In genomic region chr10:131112691-131113090, GRCh38 we compare ENCODE assay signal across 24 cellular contexts.
DNase-seq lines count a peak whose midpoint lies in the region; ATAC-seq and TF ChIP-seq lines count a peak whose summit lies in the region.
"Had no signal": no experiment of that assay in that cellular context is flagged by ENCODE, and none has a peak within 500 bp of the region (broad histone marks: within the 10 kb centered on the region; RNA-seq: fewer than 3 reads in every experiment).

No MANE protein-coding gene starts in this region.

- no peak overlapping the region for H3K4me3 ChIP-seq in H7 (ENCODE audit: insufficient read depth, low read depth, low read length)
- H3K4me3 ChIP-seq in lower lobe of right lung = no peak overlapping the region
- H3K4me3 ChIP-seq in osteoblast (ENCODE audit: insufficient read depth, low read length) = no peak overlapping the region
- H3K4me3 ChIP-seq in uterus = no peak overlapping the region
- H3K4me3 ChIP-seq: A549; BLaER1 treated with 17β-estradiol and CSF1 and Interleukin-3, amounts not matched to agents 10 nM and 100 nM; GM12878; GM23248; HAP-1 had no signal

- H3K27me3 ChIP-seq in H7 (ENCODE audit: control insufficient read depth, insufficient read depth, low read length) (no peaks in the 10 kb centered on the region), lower lobe of right lung (ENCODE audit: low read depth) (no peaks in the 10 kb centered on the region), osteoblast (ENCODE audit: insufficient read depth, low read length) (no peaks in the 10 kb centered on the region), uterus (no peaks in the 10 kb centered on the region)
- H3K27me3 ChIP-seq: BE2C; BLaER1 treated with 17β-estradiol and CSF1 and Interleukin-3, amounts not matched to agents 10 nM and 100 nM had no signal

- H3K79me2 ChIP-seq in osteoblast (ENCODE audit: insufficient read depth, low read length) = no peaks in the 10 kb centered on the region

- no peaks in the 10 kb centered on the region for H3K36me3 ChIP-seq in H7 (replicated peaks; ENCODE audit: control insufficient read depth, insufficient read depth, low read length)
- no peaks in the 10 kb centered on the region for H3K36me3 ChIP-seq in lower lobe of right lung
- H3K36me3 ChIP-seq in osteoblast (ENCODE audit: insufficient read depth, low read length) = no peaks in the 10 kb centered on the region
- no peaks in the 10 kb centered on the region for H3K36me3 ChIP-seq in uterus
- H3K36me3 ChIP-seq: BE2C, HAP-1 had no signal

- H3K27ac Mint-ChIP-seq in chondrocyte (ENCODE audit: unreplicated experiment) = no peak overlapping the region
- H3K27ac Mint-ChIP-seq: CD14-positive monocyte; CD4-positive, alpha-beta T cell; HFFc6 had no signal

- no peaks in the 10 kb centered on the region for H3K36me3 Mint-ChIP-seq in chondrocyte (ENCODE audit: low read depth)
- H3K36me3 Mint-ChIP-seq: CD14-positive monocyte; CD8-positive, alpha-beta memory T cell had no signal

- H3K4me1 Mint-ChIP-seq in chondrocyte (ENCODE audit: low read depth) = no peaks in the 10 kb centered on the region
- H3K4me1 Mint-ChIP-seq: CD14-positive monocyte; CD8-positive, alpha-beta memory T cell had no signal

- H3K4me3 Mint-ChIP-seq in chondrocyte (ENCODE audit: unreplicated experiment) = no peak overlapping the region
- H3K4me3 Mint-ChIP-seq: CD14-positive monocyte; CD4-positive, alpha-beta T cell; CD8-positive, alpha-beta memory T cell; HFFc6 had no signal

- ATAC-seq in lower lobe of right lung = no peak
- ATAC-seq: A549, GM12878 had no signal

- no peaks in the 10 kb centered on the region for H3K4me1 ChIP-seq in lower lobe of right lung
- no peaks in the 10 kb centered on the region for H3K4me1 ChIP-seq in osteoblast (ENCODE audit: insufficient read depth, low read length)
- no peaks in the 10 kb centered on the region for H3K4me1 ChIP-seq in uterus
- H3K4me1 ChIP-seq: A549, BE2C, HAP-1 had no signal

- TF ChIP-seq POLR2A in uterus (IDR thresholded peaks at IDR 0.05) (no peak), erythroblast (IDR thresholded peaks at IDR 0.05; ENCODE audit: low read length) (no peak)

- H3K9me3 ChIP-seq in lower lobe of right lung (no peaks in the 10 kb centered on the region), osteoblast (ENCODE audit: low read depth, low read length) (peaks cover 3% of the 10 kb centered on the region), uterus (no peaks in the 10 kb centered on the region)
- H3K9me3 ChIP-seq: A549, BE2C, HAP-1 had no signal

- H4K20me1 ChIP-seq in osteoblast (ENCODE audit: insufficient read depth, low read length) = no peaks in the 10 kb centered on the region
- H4K20me1 ChIP-seq: BLaER1 treated with 17β-estradiol and CSF1 and Interleukin-3, amounts not matched to agents 10 nM and 100 nM had no signal

- intact Hi-C loops in lower lobe of right lung (cut with DNase I) = no loop called here
- intact Hi-C loops in uterus (cut with DNase I; ENCODE audit: low total_unique reads) = no loop called here

- no peaks in the 10 kb centered on the region for H3K27me3 Mint-ChIP-seq in chondrocyte (ENCODE audit: low read depth)
- H3K27me3 Mint-ChIP-seq: CD4-positive, alpha-beta T cell; CD8-positive, alpha-beta memory T cell had no signal

- DNase-seq in H7 (peak; percentile 36), chondrocyte (ENCODE audit: low spot score) (peak; percentile 76), lower lobe of right lung (peak; percentile 17), osteoblast (ENCODE audit: insufficient read length, low spot score, missing footprints) (peak; percentile 17), uterus (no peak), erythroblast (lab: John Stamatoyannopoulos, UW) (no peak), activated gamma-delta T cell treated with Interleukin-2 at 50 U/mL for 16 hours (no peak)
- DNase-seq: 8988T; ACHN; AML-193; BE2C; CD4-positive, alpha-beta T cell; CD8-positive, alpha-beta memory T cell; DMS 273 treated with DMSO at 0.1 percent for 48 hours; DMS79; EL; GDM1; GM23248; HFFc6 had no signal

- peaks cover 22% of the 10 kb centered on the region for H3K9me3 Mint-ChIP-seq in chondrocyte (ENCODE audit: low read depth)
- H3K9me3 Mint-ChIP-seq: CD4-positive, alpha-beta T cell had no signal

- no peak overlapping the region for H2AFZ ChIP-seq in osteoblast (ENCODE audit: low read length)
- H2AFZ ChIP-seq: GM23248 had no signal

- H3K27ac ChIP-seq in lower lobe of right lung = no peak overlapping the region
- no peak overlapping the region for H3K27ac ChIP-seq in osteoblast (ENCODE audit: low read depth, low read length)
- no peak overlapping the region for H3K27ac ChIP-seq in uterus
- H3K27ac ChIP-seq: A549; BLaER1 treated with 17β-estradiol and CSF1 and Interleukin-3, amounts not matched to agents 10 nM and 100 nM; GM23248 had no signal

- TF ChIP-seq CTCF in chondrocyte (IDR thresholded peaks at IDR 0.05) (no peak), lower lobe of right lung (IDR thresholded peaks at IDR 0.05) (no peak), osteoblast (IDR thresholded peaks at IDR 0.05; ENCODE audit: extremely low read depth, low read depth, low read length) (no peak), uterus (IDR thresholded peaks at IDR 0.05) (no peak)

- no peak overlapping the region for H3K4me2 ChIP-seq in osteoblast (ENCODE audit: insufficient read depth, low read length)
- H3K4me2 ChIP-seq: A549 had no signal

Comparison
In these comparisons a context has a peak if more than half of its experiments do, and no peak if none do; other contexts are left out.
1. DNase-seq: peak in H7 (single experiment), chondrocyte (single experiment), lower lobe of right lung (single experiment) and osteoblast (single experiment); none in uterus (0 of 2), erythroblast (0 of 2) and activated gamma-delta T cell treated with Interleukin-2 at 50 U/mL for 16 hours (single experiment).